Comparison of ENCODE assay signal across 8 cellular contexts in the genomic region with DNA sequence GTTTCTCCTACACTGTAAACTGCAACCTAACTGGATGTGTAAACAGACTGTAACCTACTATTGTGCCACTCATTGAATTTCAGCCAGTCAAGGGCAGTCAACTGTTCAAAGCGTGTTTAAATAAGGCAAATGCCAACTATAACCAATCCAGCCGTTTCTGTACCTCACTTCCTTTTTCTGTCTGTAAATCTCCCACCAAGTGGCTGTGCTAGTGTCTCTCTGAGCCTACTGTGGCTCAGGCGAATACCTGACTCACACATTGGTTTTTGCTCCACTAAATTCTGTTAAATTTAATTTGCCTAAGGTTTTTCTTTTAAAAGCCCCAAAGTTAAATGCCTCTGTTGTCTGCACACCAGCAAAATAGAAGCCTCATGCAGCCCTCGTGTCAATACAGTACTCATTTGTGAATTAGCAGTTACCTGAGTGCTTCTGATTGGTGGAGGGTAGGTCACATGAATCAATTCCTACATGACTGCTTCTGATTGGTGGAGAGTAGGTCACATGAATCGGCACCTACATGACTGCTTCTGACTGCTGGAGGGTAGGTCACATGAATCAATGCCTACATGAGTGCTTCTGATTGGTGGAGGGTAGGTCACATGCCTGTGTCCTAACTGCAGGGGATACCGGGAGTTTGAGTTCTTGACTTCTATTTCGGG. TPM values are rescaled to one million over a fixed set of nuclear protein-coding genes. Genes with fewer than 3 reads are reported as not detected.
A peak's percentile ranks its signal among the peaks of the same experiment; 100 is the strongest.
DNase-seq lines count a peak whose midpoint lies in the region; ATAC-seq lines count a peak whose summit lies in the region.

No MANE protein-coding gene starts in this region.

- POLR2A ChIA-PET in activated naive CD8-positive, alpha-beta T cell treated with anti-CD3 and anti-CD28 coated beads, Interleukin-2, amount 10 ng/mL, durations not matched to agents 7 days and 5 days (lab: Charles Lee): interaction anchor here (0.5 to 2.8 kb wide), 13 partner anchors 9 to 1524 kb away, joined by 4 to 40 read pairs (median 9); a partner anchor contains a TSS

- ATAC-seq in activated naive CD8-positive, alpha-beta T cell treated with anti-CD3 and anti-CD28 coated beads, Interleukin-2, amount 10 ng/mL, durations not matched to agents 7 days and 5 days (ENCODE audit: low read depth): peak; percentile 76
- ATAC-seq in stimulated activated naive CD8-positive, alpha-beta T cell treated with anti-CD3 and anti-CD28 coated beads, Interleukin-15, amount 100 ng/mL, for 72 hours: peak; percentile 52
- no peak for ATAC-seq in HG02938 (IDR thresholded peaks at IDR 0.05; ENCODE audit: unreplicated experiment)
- no peak for ATAC-seq in HG03354 (IDR thresholded peaks at IDR 0.05; ENCODE audit: poor library complexity, severe bottlenecking, unreplicated experiment)

- H3K4me1 Mint-ChIP-seq in activated naive CD4-positive, alpha-beta T cell treated with anti-CD3 and anti-CD28 coated beads, Interleukin-2, amount 10 ng/mL, durations not matched to agents 7 days and 5 days: peaks cover 66% of the 10 kb centered on the region
- H3K4me1 Mint-ChIP-seq in activated naive CD8-positive, alpha-beta T cell treated with anti-CD3 and anti-CD28 coated beads, Interleukin-2, amount 10 ng/mL, durations not matched to agents 7 days and 5 days: peaks cover 57% of the 10 kb centered on the region
- H3K4me1 Mint-ChIP-seq in stimulated activated naive CD8-positive, alpha-beta T cell treated with anti-CD3 and anti-CD28 coated beads, Interleukin-15, amount 100 ng/mL, for 72 hours: peaks cover 77% of the 10 kb centered on the region

- no peak for DNase-seq in activated naive CD4-positive, alpha-beta T cell treated with anti-CD3 and anti-CD28 coated beads, Interleukin-2, amount 10 ng/mL, durations not matched to agents 7 days and 5 days
- no peak for DNase-seq in activated naive CD4-positive, alpha-beta T cell treated with anti-CD3 and anti-CD28 coated beads, Interleukin-2, amount 50 U/mL, for 16 hours
- DNase-seq in NCI-H524 treated with DMSO at 0.1 percent for 48 hours (lab: John Stamatoyannopoulos, UW): peak; percentile 64
- no peak for DNase-seq in activated naive CD8-positive, alpha-beta T cell treated with anti-CD3 and anti-CD28 coated beads, Interleukin-2, amount 10 ng/mL, durations not matched to agents 7 days and 5 days
- DNase-seq in stimulated activated naive CD8-positive, alpha-beta T cell treated with anti-CD3 and anti-CD28 coated beads, Interleukin-15, amount 100 ng/mL, for 72 hours: peak; percentile 45 to 68
- no peak for DNase-seq in 8988T

- no peaks in the 10 kb centered on the region for H3K27me3 Mint-ChIP-seq in activated naive CD4-positive, alpha-beta T cell treated with anti-CD3 and anti-CD28 coated beads, Interleukin-2, amount 10 ng/mL, durations not matched to agents 7 days and 5 days
- H3K27me3 Mint-ChIP-seq in activated naive CD8-positive, alpha-beta T cell treated with anti-CD3 and anti-CD28 coated beads, Interleukin-2, amount 10 ng/mL, durations not matched to agents 7 days and 5 days: no peaks in the 10 kb centered on the region
- H3K27me3 Mint-ChIP-seq in stimulated activated naive CD8-positive, alpha-beta T cell treated with anti-CD3 and anti-CD28 coated beads, Interleukin-15, amount 100 ng/mL, for 72 hours: no peaks in the 10 kb centered on the region

- peaks cover 24% of the 10 kb centered on the region for H3K36me3 Mint-ChIP-seq in activated naive CD4-positive, alpha-beta T cell treated with anti-CD3 and anti-CD28 coated beads, Interleukin-2, amount 10 ng/mL, durations not matched to agents 7 days and 5 days
- peaks cover 8% of the 10 kb centered on the region for H3K36me3 Mint-ChIP-seq in activated naive CD8-positive, alpha-beta T cell treated with anti-CD3 and anti-CD28 coated beads, Interleukin-2, amount 10 ng/mL, durations not matched to agents 7 days and 5 days

- H3K4me3 Mint-ChIP-seq in activated naive CD4-positive, alpha-beta T cell treated with anti-CD3 and anti-CD28 coated beads, Interleukin-2, amount 10 ng/mL, durations not matched to agents 7 days and 5 days: peak overlapping the region; percentile 40
- peak overlapping the region; percentile 52 for H3K4me3 Mint-ChIP-seq in activated naive CD8-positive, alpha-beta T cell treated with anti-CD3 and anti-CD28 coated beads, Interleukin-2, amount 10 ng/mL, durations not matched to agents 7 days and 5 days
- H3K4me3 Mint-ChIP-seq in stimulated activated naive CD8-positive, alpha-beta T cell treated with anti-CD3 and anti-CD28 coated beads, Interleukin-15, amount 100 ng/mL, for 72 hours: peak overlapping the region; percentile 36 to 82

- peaks cover 7% of the 10 kb centered on the region for H3K9me3 Mint-ChIP-seq in activated naive CD4-positive, alpha-beta T cell treated with anti-CD3 and anti-CD28 coated beads, Interleukin-2, amount 10 ng/mL, durations not matched to agents 7 days and 5 days
- H3K9me3 Mint-ChIP-seq in activated naive CD8-positive, alpha-beta T cell treated with anti-CD3 and anti-CD28 coated beads, Interleukin-2, amount 10 ng/mL, durations not matched to agents 7 days and 5 days: peaks cover 2% of the 10 kb centered on the region
- H3K9me3 Mint-ChIP-seq in stimulated activated naive CD8-positive, alpha-beta T cell treated with anti-CD3 and anti-CD28 coated beads, Interleukin-15, amount 100 ng/mL, for 72 hours: peaks cover 6 to 9% of the 10 kb centered on the region in 2 donors

- CTCF ChIA-PET in activated naive CD4-positive, alpha-beta T cell treated with anti-CD3 and anti-CD28 coated beads, Interleukin-2, amount 10 ng/mL, durations not matched to agents 7 days and 5 days (lab: Charles Lee): interaction anchor here (1.5 to 2.5 kb wide), 3 partner anchors 19 to 33 kb away, joined by 6 to 19 read pairs (median 15); no protein-coding TSS in a partner anchor

- peak overlapping the region; percentile 94 for H3K27ac Mint-ChIP-seq in activated naive CD4-positive, alpha-beta T cell treated with anti-CD3 and anti-CD28 coated beads, Interleukin-2, amount 10 ng/mL, durations not matched to agents 7 days and 5 days
- H3K27ac Mint-ChIP-seq in activated naive CD8-positive, alpha-beta T cell treated with anti-CD3 and anti-CD28 coated beads, Interleukin-2, amount 10 ng/mL, durations not matched to agents 7 days and 5 days: peak overlapping the region; percentile 98
- peak overlapping the region; percentile 27 to 76 for H3K27ac Mint-ChIP-seq in stimulated activated naive CD8-positive, alpha-beta T cell treated with anti-CD3 and anti-CD28 coated beads, Interleukin-15, amount 100 ng/mL, for 72 hours

RNA-seq across cellular contexts. Expression of a gene that starts 31.1 kb away (rescaled TPM):
- total RNA-seq in activated naive CD8-positive, alpha-beta T cell treated with anti-CD3 and anti-CD28 coated beads, Interleukin-2, amount 10 ng/mL, durations not matched to agents 7 days and 5 days: 100 to 1,000 TPM; 231 to 238 TPM

RNA-seq across cellular contexts. Expression of a gene that starts 51.2 kb away (rescaled TPM):
- 100 to 1,000 TPM; 109 to 117 TPM for total RNA-seq in activated naive CD8-positive, alpha-beta T cell treated with anti-CD3 and anti-CD28 coated beads, Interleukin-2, amount 10 ng/mL, durations not matched to agents 7 days and 5 days

Comparison
In these comparisons a context has a peak if more than half of its experiments do, and no peak if none do; other contexts are left out.
1. DNase-seq: peak in NCI-H524 treated with DMSO at 0.1 percent for 48 hours (single experiment) and stimulated activated naive CD8-positive, alpha-beta T cell treated with anti-CD3 and anti-CD28 coated beads, Interleukin-15, amount 100 ng/mL, for 72 hours (2 of 2); none in activated naive CD4-positive, alpha-beta T cell treated with anti-CD3 and anti-CD28 coated beads, Interleukin-2, amount 10 ng/mL, durations not matched to agents 7 days and 5 days (single experiment), activated naive CD4-positive, alpha-beta T cell treated with anti-CD3 and anti-CD28 coated beads, Interleukin-2, amount 50 U/mL, for 16 hours (single experiment), activated naive CD8-positive, alpha-beta T cell treated with anti-CD3 and anti-CD28 coated beads, Interleukin-2, amount 10 ng/mL, durations not matched to agents 7 days and 5 days (single experiment) and 8988T (single experiment).
2. ATAC-seq: peak in activated naive CD8-positive, alpha-beta T cell treated with anti-CD3 and anti-CD28 coated beads, Interleukin-2, amount 10 ng/mL, durations not matched to agents 7 days and 5 days (single experiment) and stimulated activated naive CD8-positive, alpha-beta T cell treated with anti-CD3 and anti-CD28 coated beads, Interleukin-15, amount 100 ng/mL, for 72 hours (single experiment); none in HG02938 (single experiment) and HG03354 (single experiment).
3. Peak in every context shown above with its lines, with median percentiles within 50 percentile points of each other: H3K27ac Mint-ChIP-seq and H3K4me3 Mint-ChIP-seq.